1 cellular context compared by ENCODE assay signal in the genomic region with DNA sequence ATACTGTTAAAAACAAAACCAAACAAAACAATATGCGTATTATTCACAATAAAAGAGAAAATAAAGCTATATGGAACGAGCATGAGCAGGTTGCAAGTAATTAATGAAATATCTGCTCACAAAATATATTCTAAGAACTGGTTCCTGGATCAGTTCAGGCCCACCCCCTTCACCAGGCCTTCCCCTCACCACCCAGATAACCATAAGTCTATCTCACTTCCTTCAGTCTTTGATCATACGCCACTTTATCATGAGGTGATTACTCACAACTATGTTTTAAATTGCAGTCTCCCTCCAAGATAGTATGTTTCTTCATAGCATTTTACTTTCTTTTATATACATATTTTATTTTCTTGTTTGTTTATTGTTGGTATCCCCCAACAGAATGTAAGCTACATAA.
TF ChIP-seq lines count a peak whose summit lies in the region.

No MANE protein-coding gene starts in this region.

TF ChIP-seq in WTC11, 78 proteins besides CTCF, POLR2A, EP300 and RAD21 (continued from another document):
- TF ChIP-seq, protein P1, sequence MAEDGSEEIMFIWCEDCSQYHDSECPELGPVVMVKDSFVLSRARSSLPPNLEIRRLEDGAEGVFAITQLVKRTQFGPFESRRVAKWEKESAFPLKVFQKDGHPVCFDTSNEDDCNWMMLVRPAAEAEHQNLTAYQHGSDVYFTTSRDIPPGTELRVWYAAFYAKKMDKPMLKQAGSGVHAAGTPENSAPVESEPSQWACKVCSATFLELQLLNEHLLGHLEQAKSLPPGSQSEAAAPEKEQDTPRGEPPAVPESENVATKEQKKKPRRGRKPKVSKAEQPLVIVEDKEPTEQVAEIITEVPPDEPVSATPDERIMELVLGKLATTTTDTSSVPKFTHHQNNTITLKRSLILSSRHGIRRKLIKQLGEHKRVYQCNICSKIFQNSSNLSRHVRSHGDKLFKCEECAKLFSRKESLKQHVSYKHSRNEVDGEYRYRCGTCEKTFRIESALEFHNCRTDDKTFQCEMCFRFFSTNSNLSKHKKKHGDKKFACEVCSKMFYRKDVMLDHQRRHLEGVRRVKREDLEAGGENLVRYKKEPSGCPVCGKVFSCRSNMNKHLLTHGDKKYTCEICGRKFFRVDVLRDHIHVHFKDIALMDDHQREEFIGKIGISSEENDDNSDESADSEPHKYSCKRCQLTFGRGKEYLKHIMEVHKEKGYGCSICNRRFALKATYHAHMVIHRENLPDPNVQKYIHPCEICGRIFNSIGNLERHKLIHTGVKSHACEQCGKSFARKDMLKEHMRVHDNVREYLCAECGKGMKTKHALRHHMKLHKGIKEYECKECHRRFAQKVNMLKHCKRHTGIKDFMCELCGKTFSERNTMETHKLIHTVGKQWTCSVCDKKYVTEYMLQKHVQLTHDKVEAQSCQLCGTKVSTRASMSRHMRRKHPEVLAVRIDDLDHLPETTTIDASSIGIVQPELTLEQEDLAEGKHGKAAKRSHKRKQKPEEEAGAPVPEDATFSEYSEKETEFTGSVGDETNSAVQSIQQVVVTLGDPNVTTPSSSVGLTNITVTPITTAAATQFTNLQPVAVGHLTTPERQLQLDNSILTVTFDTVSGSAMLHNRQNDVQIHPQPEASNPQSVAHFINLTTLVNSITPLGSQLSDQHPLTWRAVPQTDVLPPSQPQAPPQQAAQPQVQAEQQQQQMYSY (CRISPR knock-in tag; IDR thresholded peaks at IDR 0.05): no peak
- no peak for TF ChIP-seq ZNF138 (CRISPR knock-in tag; conservative IDR thresholded peaks at IDR 0.05)
- TF ChIP-seq, protein P2, sequence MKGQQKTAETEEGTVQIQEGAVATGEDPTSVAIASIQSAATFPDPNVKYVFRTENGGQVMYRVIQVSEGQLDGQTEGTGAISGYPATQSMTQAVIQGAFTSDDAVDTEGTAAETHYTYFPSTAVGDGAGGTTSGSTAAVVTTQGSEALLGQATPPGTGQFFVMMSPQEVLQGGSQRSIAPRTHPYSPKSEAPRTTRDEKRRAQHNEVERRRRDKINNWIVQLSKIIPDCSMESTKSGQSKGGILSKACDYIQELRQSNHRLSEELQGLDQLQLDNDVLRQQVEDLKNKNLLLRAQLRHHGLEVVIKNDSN (CRISPR knock-in tag; IDR thresholded peaks at IDR 0.05): no peak
- TF ChIP-seq ZNF317 (CRISPR knock-in tag; IDR thresholded peaks at IDR 0.05; ENCODE audit: borderline replicate concordance, low read depth): no peak
- TF ChIP-seq HMGA2 (CRISPR knock-in tag; IDR thresholded peaks at IDR 0.05): no peak
- TF ChIP-seq ZNF416 (CRISPR knock-in tag; IDR thresholded peaks at IDR 0.05): no peak
